Comparison of ENCODE assay signal across 8 cellular contexts in genomic region chr1:42765832-42766722, GRCh38. TPM values are rescaled to one million over a fixed set of nuclear protein-coding genes. Genes with fewer than 3 reads are reported as not detected.
DNase-seq lines count a peak whose midpoint lies in the region; ATAC-seq and TF ChIP-seq lines count a peak whose summit lies in the region.

No MANE protein-coding gene starts in this region.

- no peaks in the 10 kb centered on the region for H3K36me3 ChIP-seq in endocrine pancreas (ENCODE audit: control insufficient read depth, insufficient read depth, low read length)
- no peaks in the 10 kb centered on the region for H3K36me3 ChIP-seq in mucosa of descending colon (ENCODE audit: low read depth)

- ATAC-seq in HG02973 (IDR thresholded peaks at IDR 0.05; ENCODE audit: unreplicated experiment) (peak; percentile 20), WTC11 (peak; percentile 12), mucosa of descending colon (peak; percentile 16)

- H3K27me3 Mint-ChIP-seq in WTC11 (ENCODE audit: low read depth), result no peaks in the 10 kb centered on the region

- in situ Hi-C loops in GM13977 (cut with MboI; ENCODE audit: low pct_unique_long_range_greater_than_20kb, low sequenced_read_pairs, unreplicated experiment), result loop anchor here (25.0 kb wide), 1 partner anchor 296 kb away; no protein-coding TSS in a partner anchor

- H3K9me3 ChIP-seq in endocrine pancreas (ENCODE audit: control insufficient read depth, low read length), result no peaks in the 10 kb centered on the region
- no peaks in the 10 kb centered on the region for H3K9me3 ChIP-seq in mucosa of descending colon

- DNase-seq in AG04449 (ENCODE audit: low read depth, low spot score) (no peak), GM13977 (ENCODE audit: low spot score) (no peak), NCI-H2081 (lab: John Stamatoyannopoulos, UW) (peak; percentile 65 to 80), WTC11 (ENCODE audit: low spot score) (peak; percentile 47), mucosa of descending colon (peak in 1 of 3 donors; percentile 21)
- DNase-seq in stimulated activated naive CD4-positive, alpha-beta T cell (lab: John Stamatoyannopoulos, UW), result peak; percentile 3 to 38 (median 16)

- H3K4me3 ChIP-seq in AG04449 (ENCODE audit: low read depth, low read length), result peak overlapping the region; percentile 100
- peak overlapping the region; percentile 95 for H3K4me3 ChIP-seq in endocrine pancreas (ENCODE audit: control insufficient read depth, insufficient read depth, low read length)
- H3K4me3 ChIP-seq in mucosa of descending colon, result peak overlapping the region; percentile 94

- peaks cover 17% of the 10 kb centered on the region for H3K36me3 Mint-ChIP-seq in WTC11

- peak overlapping the region; percentile 75 for H3K9ac ChIP-seq in endocrine pancreas (ENCODE audit: control insufficient read depth, insufficient read depth, low read length)

- H3K27ac Mint-ChIP-seq in WTC11, result no peak overlapping the region; the same call in 1 of the 2 replicates

- no peaks in the 10 kb centered on the region for H3K4me1 ChIP-seq in endocrine pancreas (ENCODE audit: control insufficient read depth, insufficient read depth, low read length)
- H3K4me1 ChIP-seq in mucosa of descending colon (ENCODE audit: low read depth), result peaks cover 16% of the 10 kb centered on the region

- no peaks in the 10 kb centered on the region for H3K9me3 Mint-ChIP-seq in WTC11

- TF ChIP-seq CTCF in AG04449 (IDR thresholded peaks at IDR 0.05; ENCODE audit: insufficient read depth, low read length, missing control alignments) (peak; percentile 61), GM13977 (IDR thresholded peaks at IDR 0.05; ENCODE audit: extremely low read depth, insufficient read depth, missing control alignments) (peak; percentile 36), WTC11 (IDR thresholded peaks at IDR 0.05) (no peak), mucosa of descending colon (IDR thresholded peaks at IDR 0.05) (no peak)

- H3K4me1 Mint-ChIP-seq in WTC11, result peaks cover 11% of the 10 kb centered on the region

- POLR2A ChIA-PET in AG04449 (lab: Yijun Ruan, JAX) (interaction anchor here (0.6 to 1.8 kb wide), 16 partner anchors 12 to 188 kb away, joined by 3 to 9 read pairs (median 3); partner anchors contain the start of genes ERMAP, SVBP, YBX1 and ZNF691), WTC11 (lab: Charles Lee) (interaction anchor here (0.5 to 2.9 kb wide), 12 partner anchors 9 to 432 kb away, joined by 3 to 11 read pairs (median 4); partner anchors contain the start of genes CLDN19, ERMAP, SVBP and YBX1)

- intact Hi-C loops in mucosa of descending colon (cut with DNase I, micrococcal nuclease), result no loop called here

- H3K27me3 ChIP-seq in endocrine pancreas (ENCODE audit: control insufficient read depth, insufficient read depth, low read length), result no peaks in the 10 kb centered on the region

- H3K4me3 Mint-ChIP-seq in WTC11, result no peak overlapping the region

- CTCF ChIA-PET in AG04449 (lab: Yijun Ruan, JAX) (interaction anchor here (0.8 to 4.7 kb wide), 14 partner anchors 9 to 618 kb away, joined by 3 to 59 read pairs (median 4); partner anchors contain the start of genes CLDN19 and ZNF691), WTC11 (lab: Charles Lee) (interaction anchor here (0.6 to 3.7 kb wide), 35 partner anchors 9 to 593 kb away, joined by 3 to 42 read pairs (median 4); partner anchors contain the start of genes CCDC30, CLDN19, ERMAP and PPIH)

TF ChIP-seq in WTC11, 78 proteins besides CTCF, POLR2A, EP300 and RAD21:
- TF ChIP-seq HMGXB4 (CRISPR knock-in tag; IDR thresholded peaks at IDR 0.05) (peak; percentile 73), NFATC4 (CRISPR knock-in tag; IDR thresholded peaks at IDR 0.05) (no peak), TEAD1 (CRISPR knock-in tag; IDR thresholded peaks at IDR 0.05) (0 out of 2 replicates have a peak, but pooled peaks have one; percentile 44), CREM (CRISPR knock-in tag; IDR thresholded peaks at IDR 0.05) (no peak), NFYB (CRISPR knock-in tag; conservative IDR thresholded peaks at IDR 0.05; ENCODE audit: low read depth) (no peak), FOXK1 (CRISPR knock-in tag; IDR thresholded peaks at IDR 0.05) (0 out of 2 replicates have a peak, but pooled peaks have one; percentile 23), OVOL2 (CRISPR knock-in tag; IDR thresholded peaks at IDR 0.05; ENCODE audit: borderline replicate concordance) (no peak)
- TF ChIP-seq, protein P1, sequence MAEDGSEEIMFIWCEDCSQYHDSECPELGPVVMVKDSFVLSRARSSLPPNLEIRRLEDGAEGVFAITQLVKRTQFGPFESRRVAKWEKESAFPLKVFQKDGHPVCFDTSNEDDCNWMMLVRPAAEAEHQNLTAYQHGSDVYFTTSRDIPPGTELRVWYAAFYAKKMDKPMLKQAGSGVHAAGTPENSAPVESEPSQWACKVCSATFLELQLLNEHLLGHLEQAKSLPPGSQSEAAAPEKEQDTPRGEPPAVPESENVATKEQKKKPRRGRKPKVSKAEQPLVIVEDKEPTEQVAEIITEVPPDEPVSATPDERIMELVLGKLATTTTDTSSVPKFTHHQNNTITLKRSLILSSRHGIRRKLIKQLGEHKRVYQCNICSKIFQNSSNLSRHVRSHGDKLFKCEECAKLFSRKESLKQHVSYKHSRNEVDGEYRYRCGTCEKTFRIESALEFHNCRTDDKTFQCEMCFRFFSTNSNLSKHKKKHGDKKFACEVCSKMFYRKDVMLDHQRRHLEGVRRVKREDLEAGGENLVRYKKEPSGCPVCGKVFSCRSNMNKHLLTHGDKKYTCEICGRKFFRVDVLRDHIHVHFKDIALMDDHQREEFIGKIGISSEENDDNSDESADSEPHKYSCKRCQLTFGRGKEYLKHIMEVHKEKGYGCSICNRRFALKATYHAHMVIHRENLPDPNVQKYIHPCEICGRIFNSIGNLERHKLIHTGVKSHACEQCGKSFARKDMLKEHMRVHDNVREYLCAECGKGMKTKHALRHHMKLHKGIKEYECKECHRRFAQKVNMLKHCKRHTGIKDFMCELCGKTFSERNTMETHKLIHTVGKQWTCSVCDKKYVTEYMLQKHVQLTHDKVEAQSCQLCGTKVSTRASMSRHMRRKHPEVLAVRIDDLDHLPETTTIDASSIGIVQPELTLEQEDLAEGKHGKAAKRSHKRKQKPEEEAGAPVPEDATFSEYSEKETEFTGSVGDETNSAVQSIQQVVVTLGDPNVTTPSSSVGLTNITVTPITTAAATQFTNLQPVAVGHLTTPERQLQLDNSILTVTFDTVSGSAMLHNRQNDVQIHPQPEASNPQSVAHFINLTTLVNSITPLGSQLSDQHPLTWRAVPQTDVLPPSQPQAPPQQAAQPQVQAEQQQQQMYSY (CRISPR knock-in tag; IDR thresholded peaks at IDR 0.05), result peak; percentile 67

RNA-seq across cellular contexts. Expression of gene P3H1, which starts 0.8 kb away (rescaled TPM):
- total RNA-seq in WTC11 (2021) (78.1 to 95.1 TPM (median 80.3 TPM) in 3 replicates), mucosa of descending colon (10 to 100 TPM in 2 of 3 donors, 1 to 10 TPM in 1; 8.0 to 20.0 (median 14.5) TPM)

RNA-seq across cellular contexts. Expression of gene C1orf50, which starts 1.0 kb away (rescaled TPM):
- total RNA-seq in WTC11 (2021) (5.1 to 6.3 TPM (median 5.3 TPM) in 3 replicates), mucosa of descending colon (1 to 10 TPM; 4.4 to 9.8 (median 7.1) TPM)

RNA-seq across cellular contexts. Expression of gene TMEM269, which starts 18.7 kb away (rescaled TPM):
- total RNA-seq in WTC11 (2021) (0.57 to 0.85 TPM (median 0.73 TPM) in 3 replicates), mucosa of descending colon (not detected)

RNA-seq across cellular contexts. Expression of gene CLDN19, which starts 26.0 kb away (rescaled TPM):
- total RNA-seq in WTC11 (2021) (8.1 to 15.9 TPM (median 14.7 TPM) in 3 replicates), mucosa of descending colon (under 1 TPM in 1 of 3 donors, not detected in 2; 0.09 TPM)

RNA-seq across cellular contexts. Expression of gene ERMAP, which starts 50.8 kb away (rescaled TPM):
- total RNA-seq in WTC11 (2021) (2.6 to 4.2 TPM (median 3.1 TPM) in 3 replicates), mucosa of descending colon (10 to 100 TPM; 15.3 to 17.9 (median 16.7) TPM)

Comparison
In these comparisons a context has a peak if more than half of its experiments do, and no peak if none do; other contexts are left out.
1. DNase-seq: peak in NCI-H2081 (2 of 2), WTC11 (single experiment) and stimulated activated naive CD4-positive, alpha-beta T cell (6 of 6); none in AG04449 (single experiment) and GM13977 (single experiment).
2. CTCF ChIP-seq: peak in AG04449 (single experiment) and GM13977 (single experiment); none in WTC11 (single experiment) and mucosa of descending colon (single experiment).
3. Peak in every context shown above with its lines, with median percentiles within 50 percentile points of each other: H3K4me3 ChIP-seq and ATAC-seq.